Comparison of ENCODE assay signal across 20 cellular contexts in genomic region chr22:42957958-42958357, GRCh38. TPM values are rescaled to one million over a fixed set of nuclear protein-coding genes. Genes with fewer than 3 reads are reported as not detected.
DNase-seq lines count a peak whose midpoint lies in the region; ATAC-seq, FAIRE-seq and TF ChIP-seq lines count a peak whose summit lies in the region.
"Had no signal": no experiment of that assay in that cellular context is flagged by ENCODE, and none has a peak within 500 bp of the region (broad histone marks: within the 10 kb centered on the region; RNA-seq: fewer than 3 reads in every experiment).

No MANE protein-coding gene starts in this region.

- H3K36me3 Mint-ChIP-seq in activated T-cell treated with anti-CD3 and anti-CD28 coated beads, Interleukin-2, amount 50 U/mL, for 24 hours (ENCODE audit: low read depth) = peaks cover 4% of the 10 kb centered on the region
- H3K36me3 Mint-ChIP-seq in activated naive CD8-positive, alpha-beta T cell treated with anti-CD3 and anti-CD28 coated beads, Interleukin-2, amount 50 U/mL, for 24 hours (ENCODE audit: low read depth) = peaks cover 4% of the 10 kb centered on the region
- peaks cover 15% of the 10 kb centered on the region for H3K36me3 Mint-ChIP-seq in stimulated activated naive CD8-positive, alpha-beta T cell treated with anti-CD3 and anti-CD28 coated beads, Interleukin-15, Interleukin-2, amounts not matched to agents 100 ng/mL and 50 ng/mL, for 24 hours (ENCODE audit: low read depth)

- H3K9me3 ChIP-seq in kidney (ENCODE audit: control insufficient read depth in 1 of 2, low read length in 2 of 2) = no peaks in the 10 kb centered on the region
- H3K9me3 ChIP-seq: uterus had no signal

- no peak for TF ChIP-seq CTCF in kidney (IDR thresholded peaks at IDR 0.05; ENCODE audit: borderline replicate concordance, extremely low read depth, insufficient read depth)

- peak overlapping the region; percentile 3 to 57 for H3K4me3 ChIP-seq in kidney (ENCODE audit: low read length in 2 of 2)
- H3K4me3 ChIP-seq: uterus had no signal

- no peak overlapping the region for H3K4me3 Mint-ChIP-seq in activated T-cell treated with anti-CD3 and anti-CD28 coated beads, Interleukin-2, amount 50 U/mL, for 24 hours
- peak overlapping the region; percentile 24 for H3K4me3 Mint-ChIP-seq in activated naive CD8-positive, alpha-beta T cell treated with anti-CD3 and anti-CD28 coated beads, Interleukin-2, amount 50 U/mL, for 24 hours
- peak overlapping the region; percentile 36 for H3K4me3 Mint-ChIP-seq in stimulated activated naive CD8-positive, alpha-beta T cell treated with anti-CD3 and anti-CD28 coated beads, Interleukin-15, Interleukin-2, amounts not matched to agents 100 ng/mL and 50 ng/mL, for 24 hours
- H3K4me3 Mint-ChIP-seq: CD8-positive, alpha-beta T cell had no signal

- peak overlapping the region; percentile 61 to 76 for H3K27ac ChIP-seq in kidney (ENCODE audit: low read depth in 2 of 2, low read length in 2 of 2)
- H3K27ac ChIP-seq: RWPE1 had no signal

- intact Hi-C loops in kidney (cut with DNase I) = no loop called here

- no peak for DNase-seq in activated T-cell treated with anti-CD3 and anti-CD28 coated beads, Interleukin-2, amount 50 U/mL, for 24 hours
- DNase-seq in activated T-cell treated with anti-CD3 and anti-CD28 coated beads, Interleukin-2, amount 50 U/mL, for 48 hours = no peak
- DNase-seq in activated naive CD8-positive, alpha-beta T cell treated with anti-CD3 and anti-CD28 coated beads, Interleukin-2, amount 50 U/mL, for 24 hours = no peak
- DNase-seq in kidney (no peak), ecto neural progenitor cell (ENCODE audit: low spot score) (no peak), NCI-H2081 treated with DMSO at 0.1 percent for 48 hours (lab: John Stamatoyannopoulos, UW) (no peak)
- DNase-seq: activated CD4-positive, alpha-beta T cell treated with anti-CD3 and anti-CD28 coated beads, Interleukin-2, amount 50 U/mL, for 4 hours; activated gamma-delta T cell; CD8-positive, alpha-beta T cell; cerebellar nuclear complex; head of caudate nucleus; NCI-H1694 treated with DMSO at 0.1 percent for 48 hours; NCI-H748 treated with DMSO at 0.1 percent for 48 hours; stimulated activated CD4-positive, alpha-beta T cell treated with anti-CD3 and anti-CD28 coated beads, Interleukin-2, amount 100 ng/mL, for 24 hours; stimulated activated CD8-positive, alpha-beta memory T cell treated with anti-CD3 and anti-CD28 coated beads, Interleukin-4, amount 100 ng/mL, for 48 hours; uterus had no signal

- peak overlapping the region; percentile 83 for H3K27ac Mint-ChIP-seq in activated T-cell treated with anti-CD3 and anti-CD28 coated beads, Interleukin-2, amount 50 U/mL, for 24 hours
- peak overlapping the region; percentile 73 for H3K27ac Mint-ChIP-seq in activated naive CD8-positive, alpha-beta T cell treated with anti-CD3 and anti-CD28 coated beads, Interleukin-2, amount 50 U/mL, for 24 hours
- peak overlapping the region; percentile 73 for H3K27ac Mint-ChIP-seq in stimulated activated naive CD8-positive, alpha-beta T cell treated with anti-CD3 and anti-CD28 coated beads, Interleukin-15, Interleukin-2, amounts not matched to agents 100 ng/mL and 50 ng/mL, for 24 hours
- H3K27ac Mint-ChIP-seq: CD8-positive, alpha-beta T cell had no signal

- no peaks in the 10 kb centered on the region for H3K36me3 ChIP-seq in kidney (ENCODE audit: control insufficient read depth in 1 of 2, insufficient read depth in 2 of 2, low read length in 2 of 2)
- H3K36me3 ChIP-seq: uterus had no signal

- H3K9ac ChIP-seq in kidney (ENCODE audit: low read length in 2 of 2) = peak overlapping the region in 1 of 2 donors; percentile 71

- peaks cover 62% of the 10 kb centered on the region for H3K4me1 Mint-ChIP-seq in activated T-cell treated with anti-CD3 and anti-CD28 coated beads, Interleukin-2, amount 50 U/mL, for 24 hours (ENCODE audit: low read depth)
- peaks cover 49% of the 10 kb centered on the region for H3K4me1 Mint-ChIP-seq in activated naive CD8-positive, alpha-beta T cell treated with anti-CD3 and anti-CD28 coated beads, Interleukin-2, amount 50 U/mL, for 24 hours
- peaks cover 49% of the 10 kb centered on the region for H3K4me1 Mint-ChIP-seq in stimulated activated naive CD8-positive, alpha-beta T cell treated with anti-CD3 and anti-CD28 coated beads, Interleukin-15, Interleukin-2, amounts not matched to agents 100 ng/mL and 50 ng/mL, for 24 hours (ENCODE audit: low read depth)

- ATAC-seq in activated naive CD8-positive, alpha-beta T cell treated with anti-CD3 and anti-CD28 coated beads, Interleukin-2, amount 50 U/mL, for 24 hours = peak; percentile 37
- no peak for ATAC-seq in HG02571 (IDR thresholded peaks at IDR 0.05; ENCODE audit: unreplicated experiment)
- ATAC-seq: CD8-positive, alpha-beta T cell had no signal

- no peak for FAIRE-seq in kidney (lab: Jason Lieb, UNC)
- FAIRE-seq: GM12892 had no signal

- H3K9me3 Mint-ChIP-seq in activated T-cell treated with anti-CD3 and anti-CD28 coated beads, Interleukin-2, amount 50 U/mL, for 24 hours = no peaks in the 10 kb centered on the region
- no peaks in the 10 kb centered on the region for H3K9me3 Mint-ChIP-seq in activated naive CD8-positive, alpha-beta T cell treated with anti-CD3 and anti-CD28 coated beads, Interleukin-2, amount 50 U/mL, for 24 hours
- H3K9me3 Mint-ChIP-seq in stimulated activated naive CD8-positive, alpha-beta T cell treated with anti-CD3 and anti-CD28 coated beads, Interleukin-15, Interleukin-2, amounts not matched to agents 100 ng/mL and 50 ng/mL, for 24 hours = no peaks in the 10 kb centered on the region
- H3K9me3 Mint-ChIP-seq: CD8-positive, alpha-beta T cell had no signal

- no peaks in the 10 kb centered on the region for H3K27me3 Mint-ChIP-seq in activated T-cell treated with anti-CD3 and anti-CD28 coated beads, Interleukin-2, amount 50 U/mL, for 24 hours
- no peaks in the 10 kb centered on the region for H3K27me3 Mint-ChIP-seq in activated naive CD8-positive, alpha-beta T cell treated with anti-CD3 and anti-CD28 coated beads, Interleukin-2, amount 50 U/mL, for 24 hours
- no peaks in the 10 kb centered on the region for H3K27me3 Mint-ChIP-seq in stimulated activated naive CD8-positive, alpha-beta T cell treated with anti-CD3 and anti-CD28 coated beads, Interleukin-15, Interleukin-2, amounts not matched to agents 100 ng/mL and 50 ng/mL, for 24 hours

- peaks cover 29 to 34% of the 10 kb centered on the region in 2 donors for H3K4me1 ChIP-seq in kidney (ENCODE audit: control insufficient read depth in 1 of 2, insufficient read depth in 1 of 2, low read depth in 1 of 2, low read length in 2 of 2)

RNA-seq across cellular contexts. Expression of gene PACSIN2, which starts 57.0 kb away (rescaled TPM):
- total RNA-seq in kidney = 105 TPM
- polyA plus RNA-seq in kidney (ENCODE audit: insufficient read depth, low read depth, low replicate concordance) = 56.3 TPM
